3 cellular contexts compared by ENCODE assay signal in the genomic region with DNA sequence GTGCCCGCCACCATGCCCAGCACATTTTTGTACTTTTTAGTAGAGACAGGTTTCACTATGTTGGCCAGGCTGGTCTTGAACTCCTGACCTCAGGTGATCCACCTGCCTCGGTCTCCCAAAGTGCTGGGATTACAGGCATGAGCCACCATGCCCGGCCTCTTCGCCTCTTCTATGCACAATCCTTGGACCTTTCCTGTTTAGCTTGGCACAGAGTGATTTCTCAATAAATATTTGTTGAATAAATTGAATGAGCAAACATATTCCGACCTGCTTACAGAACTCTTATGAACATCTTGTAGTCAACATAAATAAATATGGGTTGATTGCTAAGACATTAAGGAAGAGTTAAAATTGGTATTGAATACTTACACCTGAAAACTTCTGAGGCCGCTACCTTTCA.
DNase-seq lines count a peak whose midpoint lies in the region; TF ChIP-seq lines count a peak whose summit lies in the region.
"Not testable (repeated sequence)": the region's sequence is repeated elsewhere in the genome, so short reads cannot be mapped to it uniquely, and the experiment has no call there.

No MANE protein-coding gene starts in this region.

- peak overlapping the region; percentile 63 for H3K4me3 ChIP-seq in BLaER1
- H3K4me3 ChIP-seq in BLaER1 treated with 17β-estradiol and CSF1 and Interleukin-3, amounts not matched to agents 10 nM and 100 nM = peak overlapping the region in 3 of 10 experiments; percentile 7 to 49 (median 45); a peak in 4 of 20 replicates
- H3K4me3 ChIP-seq in LNCaP clone FGC (ENCODE audit: low read depth, low read length) = not testable (repeated sequence)

- not testable (repeated sequence) for H4K20me1 ChIP-seq in BLaER1; BLaER1 treated with 17β-estradiol and CSF1 and Interleukin-3, amounts not matched to agents 10 nM and 100 nM

- H3K27me3 ChIP-seq in BLaER1; BLaER1 treated with 17β-estradiol and CSF1 and Interleukin-3, amounts not matched to agents 10 nM and 100 nM: not testable (repeated sequence)

- peak overlapping the region; percentile 87 for H3K4me2 ChIP-seq in BLaER1
- peak overlapping the region in 8 of 11 experiments; percentile 53 to 86 (median 72); a peak in 14 of 22 replicates for H3K4me2 ChIP-seq in BLaER1 treated with 17β-estradiol and CSF1 and Interleukin-3, amounts not matched to agents 10 nM and 100 nM

- peaks cover 43% of the 10 kb centered on the region for H3K9me3 ChIP-seq in BLaER1
- H3K9me3 ChIP-seq in BLaER1 treated with 17β-estradiol and CSF1 and Interleukin-3, amounts not matched to agents 10 nM and 100 nM (replicated peaks in 1 of 11) = peaks cover 13 to 64% (median 40%) of the 10 kb centered on the region in 11 experiments

- H3K4me1 ChIP-seq in BLaER1 = peaks cover 56% of the 10 kb centered on the region
- peaks cover 11 to 49% (median 25%) of the 10 kb centered on the region in 10 experiments for H3K4me1 ChIP-seq in BLaER1 treated with 17β-estradiol and CSF1 and Interleukin-3, amounts not matched to agents 10 nM and 100 nM

- H3K36me3 ChIP-seq in BLaER1 = not testable (repeated sequence)
- H3K36me3 ChIP-seq in BLaER1 treated with 17β-estradiol and CSF1 and Interleukin-3, amounts not matched to agents 10 nM and 100 nM = peaks cover 0 to 12% (median 0%) of the 10 kb centered on the region in 11 experiments; a peak in 3 of 22 replicates

- TF ChIP-seq CTCF in LNCaP clone FGC (IDR thresholded peaks at IDR 0.05; ENCODE audit: control insufficient read depth, extremely low read depth, insufficient read depth) = not testable (repeated sequence)

- H3K9ac ChIP-seq in BLaER1 = not testable (repeated sequence)
- H3K9ac ChIP-seq in BLaER1 treated with 17β-estradiol and CSF1 and Interleukin-3, amounts not matched to agents 10 nM and 100 nM = 0 out of 22 replicates have a peak overlapping the region, but pooled peaks of 1 of the 11 experiments have one; percentile 26

- peak; percentile 91 for DNase-seq in LNCaP clone FGC (ENCODE audit: low read depth)

- peak overlapping the region; percentile 81 for H3K27ac ChIP-seq in BLaER1
- peak overlapping the region in 3 of 11 experiments; percentile 28 to 57 (median 56); a peak in 5 of 22 replicates for H3K27ac ChIP-seq in BLaER1 treated with 17β-estradiol and CSF1 and Interleukin-3, amounts not matched to agents 10 nM and 100 nM
